8 cellular contexts compared by ENCODE assay signal in genomic region chr1:31715097-31715872, GRCh38. TPM values are rescaled to one million over a fixed set of nuclear protein-coding genes. Genes with fewer than 3 reads are reported as not detected.
DNase-seq lines count a peak whose midpoint lies in the region; ATAC-seq, FAIRE-seq and TF ChIP-seq lines count a peak whose summit lies in the region.

No MANE protein-coding gene starts in this region.

- TF ChIP-seq RAD21 in K562 (CRISPR knock-in tag; conservative IDR thresholded peaks at IDR 0.05 in 1 of 2, IDR thresholded peaks at IDR 0.05 in 1 of 2): peak in 1 of 2 experiments; percentile 55; a peak in 2 of 4 replicates

- DNase-seq in D341Med (ENCODE audit: low spot score): peak; percentile 75
- peak; percentile 66 to 96 (median 95) for DNase-seq in Peyer's patch
- peak; percentile 82 to 94 (median 92) for DNase-seq in K562 (ENCODE audit: extremely low read depth in 1 of 4, low spot score in 3 of 4)
- peak in 50 of 51 donors; percentile 22 to 88 (median 68) for DNase-seq in hypothalamus (lab: John Stamatoyannopoulos, UW)
- DNase-seq in progenitor cell of endocrine pancreas (ENCODE audit: low spot score, unreplicated experiment): peak; percentile 64
- DNase-seq in OCI-M2 (lab: John Stamatoyannopoulos, UW; ENCODE audit: unreplicated experiment): no peak

- CTCF ChIA-PET in K562 (lab: Yijun Ruan, JAX; ENCODE audit: low intra/inter-chr PET ratio): interaction anchor here (1.6 to 1.7 kb wide), 2 partner anchors 31 to 73 kb away, joined by 7 to 8 read pairs; no protein-coding TSS in a partner anchor

- H3K27me3 Mint-ChIP-seq in progenitor cell of endocrine pancreas: peaks cover 49% of the 10 kb centered on the region

- H3K9me3 Mint-ChIP-seq in progenitor cell of endocrine pancreas (ENCODE audit: low read depth): no peaks in the 10 kb centered on the region

- no peaks in the 10 kb centered on the region for H3K9me1 ChIP-seq in K562 (ENCODE audit: control insufficient read depth, insufficient read depth, low read length)

- H3K4me1 ChIP-seq in Peyer's patch (peaks cover 0 to 18% (median 16%) of the 10 kb centered on the region in 4 donors), K562 (replicated peaks in 1 of 2; ENCODE audit: control insufficient read depth in 2 of 2, insufficient read depth in 2 of 2, low read length in 2 of 2) (peaks cover 26 to 33% of the 10 kb centered on the region in 2 experiments; a peak in 4 of 5 replicates)

- peaks cover 16% of the 10 kb centered on the region; the same call in 1 of the 2 replicates for H4K20me1 ChIP-seq in K562 (replicated peaks; ENCODE audit: control insufficient read depth, insufficient read depth, low read length)

- peak overlapping the region; percentile 91 for H3K27ac Mint-ChIP-seq in progenitor cell of endocrine pancreas

- H3K4me2 ChIP-seq in K562 (ENCODE audit: insufficient read depth, low read length): peak overlapping the region; percentile 77

- ATAC-seq in HG02798 (IDR thresholded peaks at IDR 0.05; ENCODE audit: poor library complexity, unreplicated experiment) (peak; percentile 52), K562 (peak; percentile 96), HG03108 (IDR thresholded peaks at IDR 0.05; ENCODE audit: unreplicated experiment) (no peak)

- BruUV-seq in K562 (replicated peaks; lab: Mats Ljungman, UMichigan): no TSS peak

- no peaks in the 10 kb centered on the region for H3K79me2 ChIP-seq in K562 (ENCODE audit: control insufficient read depth, insufficient read depth, low read length)

- peak overlapping the region; percentile 57 to 95 (median 87) for H3K27ac ChIP-seq in Peyer's patch
- H3K27ac ChIP-seq in K562 (ENCODE audit: extremely low read depth, low read depth, low read length): no peak overlapping the region

- WGBS in K562 (ENCODE audit: insufficient coverage, low coverage, missing lambda C conversion rate): 5% methylated on average over 39 of the region's 43 CpGs

- in situ Hi-C loops in K562 (cut with MboI): no loop called here

- POLR2A ChIA-PET in K562 (lab: Yijun Ruan, JAX): interaction anchor here (0.6 to 1.1 kb wide), 6 partner anchors 24 to 358 kb away, joined by 3 to 4 read pairs (median 4); no protein-coding TSS in a partner anchor

- intact Hi-C loops in K562 (cut with micrococcal nuclease): loop anchor here (2.0 kb wide), 1 partner anchor 74 kb away; no protein-coding TSS in a partner anchor

- H3K4me1 Mint-ChIP-seq in progenitor cell of endocrine pancreas (ENCODE audit: low read depth): peaks cover 17% of the 10 kb centered on the region

- peak overlapping the region; percentile 72 for H3K4me3 Mint-ChIP-seq in progenitor cell of endocrine pancreas (ENCODE audit: low read depth)

- no peak for TF ChIP-seq EP300 in K562 (IDR thresholded peaks at IDR 0.05; ENCODE audit: low read length)

- H3K9ac ChIP-seq in K562 (ENCODE audit: insufficient read depth in 1 of 2, low read depth in 2 of 2, low read length in 2 of 2): peak overlapping the region; percentile 12 to 81; a peak in 1 of 4 replicates

- peak; percentile 89 to 95 for TF ChIP-seq POLR2A in Peyer's patch (IDR thresholded peaks at IDR 0.05)
- TF ChIP-seq POLR2A in K562 (conservative IDR thresholded peaks at IDR 0.05): no peak

- H3K4me3 ChIP-seq in Peyer's patch: peak overlapping the region; percentile 32 to 56 (median 45)
- peak overlapping the region; percentile 24 for H3K4me3 ChIP-seq in K562

- peak overlapping the region; percentile 84 for H2AFZ ChIP-seq in K562 (ENCODE audit: low read depth, low read length)

- H3K36me3 ChIP-seq in Peyer's patch (no peaks in the 10 kb centered on the region), K562 (ENCODE audit: control insufficient read depth, insufficient read depth, low read length) (no peaks in the 10 kb centered on the region)

- H3K27me3 ChIP-seq in Peyer's patch (no peaks in the 10 kb centered on the region), K562 (ENCODE audit: control insufficient read depth in 2 of 2, insufficient read depth in 2 of 2, low read length in 2 of 2) (peaks cover 12 to 37% of the 10 kb centered on the region in 2 experiments)

- H3K9me3 ChIP-seq in Peyer's patch (no peaks in the 10 kb centered on the region), K562 (replicated peaks; ENCODE audit: control insufficient read depth, insufficient read depth, low read depth, low read length) (no peaks in the 10 kb centered on the region)

- TF ChIP-seq CTCF in Peyer's patch (IDR thresholded peaks at IDR 0.05) (peak; percentile 30 to 87 (median 76)), K562 (IDR thresholded peaks at IDR 0.05 in 2 of 3, conservative IDR thresholded peaks at IDR 0.05 in 1 of 3; ENCODE audit: insufficient read depth in 2 of 3, low read depth in 1 of 3, low read length in 3 of 3) (peak; percentile 77 to 91 (median 79)), progenitor cell of endocrine pancreas (IDR thresholded peaks at IDR 0.05; ENCODE audit: unreplicated experiment) (peak; percentile 78)

- peak; percentile 77 for FAIRE-seq in K562 (lab: Jason Lieb, UNC)

- H3K36me3 Mint-ChIP-seq in progenitor cell of endocrine pancreas (ENCODE audit: insufficient read depth): no peaks in the 10 kb centered on the region

TF ChIP-seq in K562, 482 proteins besides CTCF, POLR2A, EP300 and RAD21 (continues in another document):
- TF ChIP-seq ZBTB1 (CRISPR knock-in tag; IDR thresholded peaks at IDR 0.05; ENCODE audit: borderline replicate concordance, low read depth) (peak; percentile 61; the same call in 1 of the 2 replicates), RCOR1 (IDR thresholded peaks at IDR 0.05; ENCODE audit: borderline replicate concordance in 1 of 2, low read depth in 2 of 2, low read length in 2 of 2) (peak in 1 of 2 experiments; percentile 85; a peak in 2 of 4 replicates), MAZ (CRISPR knock-in tag; conservative IDR thresholded peaks at IDR 0.05 in 1 of 2, IDR thresholded peaks at IDR 0.05 in 1 of 2) (peak in 1 of 2 experiments; percentile 72; a peak in 2 of 4 replicates), PML (IDR thresholded peaks at IDR 0.05; ENCODE audit: low read length) (no peak), MEF2A (IDR thresholded peaks at IDR 0.05; ENCODE audit: control insufficient read depth, low read depth, low read length) (no peak), HMGN3 (IDR thresholded peaks at IDR 0.05; ENCODE audit: borderline replicate concordance, extremely low read depth, insufficient read length, low read depth, low read length) (peak; percentile 69), CHCHD3 (CRISPR knock-in tag; IDR thresholded peaks at IDR 0.05) (no peak), YY1 (IDR thresholded peaks at IDR 0.05; ENCODE audit: borderline replicate concordance in 1 of 3, control insufficient read depth in 1 of 3, extremely low read depth in 1 of 3, insufficient read depth in 3 of 3, insufficient read length in 1 of 3, insufficient replicate concordance in 2 of 3, low read depth in 1 of 3, low read length in 2 of 3) (peak in 2 of 3 experiments; percentile 18 to 31), SRSF1 (IDR thresholded peaks at IDR 0.05; ENCODE audit: low read depth, low read length) (no peak), DNMT1 (IDR thresholded peaks at IDR 0.05) (no peak)

RNA-seq across cellular contexts. Expression of gene COL16A1, which starts 11.5 kb away (rescaled TPM):
- total RNA-seq in Peyer's patch (100 to 1,000 TPM in 1 of 4 donors, 10 to 100 TPM in 3; 18.2 to 201 (median 58.3) TPM), K562 (2014; rRNA removed) (0.04 TPM in 1 of 2 replicates, not detected in the other), K562 (2014; rRNA removed; fragmentation: Illumina TruSeq; extraction: Trizol) (not detected in 2 replicates), K562 (2015; rRNA removed; fragmentation: Illumina TruSeq; extraction: Trizol) (0.08 TPM in 1 of 2 replicates, not detected in the other), K562 (2021) (0.54 and 0.60 TPM in 2 replicates), progenitor cell of endocrine pancreas (0.67 and 2.1 TPM in 2 replicates)
- total RNA-seq in K562 (2011; cell fraction: chromatin; rRNA removed; ENCODE audit: low replicate concordance): 0.44 TPM in 1 of 2 replicates, not detected in the other
- total RNA-seq in K562 (2011; cell fraction: nucleolus; rRNA removed): 0.13 and 0.17 TPM in 2 replicates
- not detected in 2 replicates for total RNA-seq in K562 (2011; cell fraction: nucleoplasm; rRNA removed)
- polyA plus RNA-seq in K562 (2011; rRNA removed) (0.11 TPM in 1 of 2 replicates, not detected in the other), K562 (2014; fragmentation: Illumina TruSeq; extraction: Trizol) (not detected in 2 replicates), K562 (2014; fragmentation: Nextera tagmentation; extraction: Ambion mirVana) (not detected), K562 (2014; rRNA removed) (0.11 TPM in 1 of 2 replicates, not detected in the other)
- polyA plus RNA-seq in K562 (2011; cell fraction: cytosol; rRNA removed): not detected in 2 replicates
- 0.31 and 0.36 TPM in 2 replicates for polyA plus RNA-seq in K562 (2011; cell fraction: nucleus; rRNA removed)
- 0.37 TPM in 1 of 2 replicates, not detected in the other for polyA plus RNA-seq in K562 (2012)
- polyA minus RNA-seq in K562 (2011; rRNA and poly(A)+ RNA removed): not detected in 2 replicates
- not detected in 2 replicates for polyA minus RNA-seq in K562 (2011; cell fraction: cytosol; rRNA and poly(A)+ RNA removed)
- not detected in 2 replicates for polyA minus RNA-seq in K562 (2011; cell fraction: nucleus; rRNA and poly(A)+ RNA removed)

RNA-seq across cellular contexts. Expression of gene ADGRB2, which starts 48.9 kb away (rescaled TPM):
- 10 to 100 TPM in 3 of 4 donors, 1 to 10 TPM in 1; 3.3 to 39.1 (median 17.2) TPM for total RNA-seq in Peyer's patch
- 0.42 and 2.8 TPM in 2 replicates for total RNA-seq in K562 (2011; cell fraction: chromatin; rRNA removed; ENCODE audit: low replicate concordance)
- 1.2 and 2.5 TPM in 2 replicates for total RNA-seq in K562 (2011; cell fraction: nucleolus; rRNA removed)
- total RNA-seq in K562 (2011; cell fraction: nucleoplasm; rRNA removed): 0.31 and 0.44 TPM in 2 replicates
- total RNA-seq in K562 (2014; rRNA removed): 0.23 and 0.33 TPM in 2 replicates
- 0.04 TPM in 1 of 2 replicates, not detected in the other for total RNA-seq in K562 (2014; rRNA removed; fragmentation: Illumina TruSeq; extraction: Trizol)
- total RNA-seq in K562 (2015; rRNA removed; fragmentation: Illumina TruSeq; extraction: Trizol): 0.22 and 0.23 TPM in 2 replicates
- 0.22 and 0.34 TPM in 2 replicates for total RNA-seq in K562 (2021)
- 0.14 and 0.38 TPM in 2 replicates for polyA plus RNA-seq in K562 (2011; rRNA removed)
- polyA plus RNA-seq in K562 (2011; cell fraction: cytosol; rRNA removed): 0.27 and 0.35 TPM in 2 replicates
- 2.0 and 3.4 TPM in 2 replicates for polyA plus RNA-seq in K562 (2011; cell fraction: nucleus; rRNA removed)
- 0.17 and 0.54 TPM in 2 replicates for polyA plus RNA-seq in K562 (2012)
- polyA plus RNA-seq in K562 (2014; fragmentation: Illumina TruSeq; extraction: Trizol): 0.07 and 0.11 TPM in 2 replicates
- not detected for polyA plus RNA-seq in K562 (2014; fragmentation: Nextera tagmentation; extraction: Ambion mirVana)
- 0.18 and 0.20 TPM in 2 replicates for polyA plus RNA-seq in K562 (2014; rRNA removed)
- polyA minus RNA-seq in K562 (2011; rRNA and poly(A)+ RNA removed): 0.09 and 0.53 TPM in 2 replicates
- polyA minus RNA-seq in K562 (2011; cell fraction: cytosol; rRNA and poly(A)+ RNA removed): 1.2 TPM in 1 of 2 replicates, not detected in the other
- polyA minus RNA-seq in K562 (2011; cell fraction: nucleus; rRNA and poly(A)+ RNA removed): 0.67 and 1.7 TPM in 2 replicates
- total RNA-seq in progenitor cell of endocrine pancreas: 4.6 and 5.5 TPM in 2 replicates
